In genomic region chr13:76000131-76000530, GRCh38 we compare ENCODE assay signal across 16 cellular contexts.
"Had no signal": no experiment of that assay in that cellular context is flagged by ENCODE, and none has a peak within 500 bp of the region (broad histone marks: within the 10 kb centered on the region; RNA-seq: fewer than 3 reads in every experiment).

No MANE protein-coding gene starts in this region.

- H3K4me3 ChIP-seq: lung, smooth muscle cell, tibial nerve, vagina had no signal

- ATAC-seq: activated CD8-positive, alpha-beta memory T cell treated with anti-CD3 and anti-CD28 coated beads, Interleukin-2, amount 10 ng/mL, durations not matched to agents 7 days and 5 days; activated naive CD4-positive, alpha-beta T cell treated with anti-CD3 and anti-CD28 coated beads, Interleukin-2, amount 50 U/mL, for 72 hours; activated T-cell treated with anti-CD3 and anti-CD28 coated beads, Interleukin-2, amount 50 U/mL, for 4 hours; right cardiac atrium; stimulated activated memory B cell treated with anti-CD40 and anti-IgM and Interleukin-4, amounts not matched to agents 10 μg/mL and 1 μg/mL and 100 μg/mL, for 72 hours had no signal

- H3K27ac ChIP-seq: tibial nerve, vagina had no signal

- H3K4me2 ChIP-seq: smooth muscle cell had no signal

- H3K27me3 ChIP-seq: tibial nerve, vagina had no signal

- H3K9me3 ChIP-seq: tibial nerve, vagina had no signal

- DNase-seq: activated CD4-positive, alpha-beta T cell treated with anti-CD3 and anti-CD28 coated beads, Interleukin-2, amount 50 U/mL, for 48 hours; activated CD4-positive, CD25-positive, alpha-beta regulatory T cell treated with anti-CD3 and anti-CD28 coated beads, Interleukin-2, amount 50 U/mL, for 72 hours; activated CD8-positive, alpha-beta memory T cell treated with anti-CD3 and anti-CD28 coated beads, Interleukin-2, amount 10 ng/mL, durations not matched to agents 7 days and 5 days; activated effector memory CD4-positive, alpha-beta T cell treated with anti-CD3 and anti-CD28 coated beads, Interleukin-2, amount 50 U/mL, for 16 hours; activated T-cell treated with anti-CD3 and anti-CD28 coated beads, Interleukin-2, amount 50 U/mL, for 4 hours; amygdala; endodermal cell; hippocampal formation; naive B cell; right cardiac atrium had no signal

- H3K4me1 ChIP-seq: tibial nerve, vagina had no signal

- H3K36me3 ChIP-seq: tibial nerve, vagina had no signal
